23 cellular contexts compared by ENCODE assay signal in the genomic region with DNA sequence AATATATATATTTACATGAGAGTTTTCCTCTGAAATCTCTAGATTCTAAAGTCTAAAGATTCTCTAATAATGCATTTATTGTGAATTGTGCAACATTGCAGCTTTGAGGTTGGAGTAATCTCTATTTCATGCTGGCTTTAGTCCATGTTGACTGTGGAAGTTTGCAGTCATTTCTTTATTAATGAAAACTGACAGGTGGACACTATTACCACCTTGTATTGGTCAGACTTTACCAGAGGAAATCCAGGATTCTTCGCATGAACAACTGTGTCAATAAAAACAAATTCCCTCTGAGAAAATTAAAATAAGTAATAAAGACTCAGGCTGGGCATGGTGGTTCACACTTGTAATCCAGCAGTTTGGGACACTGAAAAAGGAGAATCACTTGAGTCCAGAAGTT.
"Had no signal": no experiment of that assay in that cellular context is flagged by ENCODE, and none has a peak within 500 bp of the region (broad histone marks: within the 10 kb centered on the region; RNA-seq: fewer than 3 reads in every experiment).

No MANE protein-coding gene starts in this region.

- H3K36me3 ChIP-seq: MG63 had no signal

- FAIRE-seq: K562, RCC 7860 had no signal

- DNase-seq: MG63; NCI-H1092; NCI-H1105 treated with DMSO at 0.1 percent for 48 hours; NCI-H1417 treated with DMSO at 0.1 percent for 48 hours; NCI-H146; NCI-H1694 treated with DMSO at 0.1 percent for 48 hours; NCI-H1930; NCI-H2081; NCI-H2107; NCI-H2227 treated with DMSO at 0.1 percent for 48 hours; NCI-H524; NCI-H526 treated with DMSO at 0.1 percent for 48 hours; NCI-H748 treated with DMSO at 0.1 percent for 48 hours; NK-92 treated with Interleukin-12 subunit alpha and Interleukin-12 subunit beta, amount 100 ng/mL, for 24 hours; Right ventricle myocardium superior; RPMI8226; SIG-M5; SK-N-SH; SW 1271 had no signal

- ATAC-seq: K562 had no signal

- H3K4me1 Mint-ChIP-seq: IgD-negative memory B cell had no signal

- H3K4me3 Mint-ChIP-seq: IgD-negative memory B cell had no signal

- H3K9me3 Mint-ChIP-seq: IgD-negative memory B cell had no signal

- H3K36me3 Mint-ChIP-seq: IgD-negative memory B cell had no signal

- H3K27me3 ChIP-seq: MG63 had no signal

- H3K27ac ChIP-seq: KMS-11 had no signal

- H3K27ac Mint-ChIP-seq: IgD-negative memory B cell had no signal

- H3K9me3 ChIP-seq: MG63, SK-N-SH had no signal

- H3K4me2 ChIP-seq: KMS-11, SK-N-SH had no signal

- H3K4me3 ChIP-seq: K562, MG63 had no signal

- H3K9ac ChIP-seq: KMS-11, SK-N-SH had no signal
